21 cellular contexts compared by ENCODE assay signal in genomic region chr9:136926749-136927148, GRCh38. TPM values are rescaled to one million over a fixed set of nuclear protein-coding genes. Genes with fewer than 3 reads are reported as not detected.
"Had no signal": no experiment of that assay in that cellular context is flagged by ENCODE, and none has a peak within 500 bp of the region (broad histone marks: within the 10 kb centered on the region; RNA-seq: fewer than 3 reads in every experiment).

No MANE protein-coding gene starts in this region.

- H3K4me1 ChIP-seq: prostate gland had no signal

- H3K9me3 ChIP-seq: esophagus muscularis mucosa, mucosa of descending colon, prostate gland, right atrium auricular region, SK-N-SH, spleen, transverse colon, vagina had no signal

- H3K27ac Mint-ChIP-seq: activated naive CD8-positive, alpha-beta T cell; activated T-helper 1 cell treated with anti-CD3 and anti-CD28 coated beads, Interleukin-12 subunit alpha, Interleukin-12 subunit beta, Interleukin-2, Interleukin-4 antibody, amounts not matched to agents 30 ng/mL and 10 ng/mL and 1 ng/mL, durations not matched to agents 14 hours and 24 hours and 36 hours had no signal

- H3K4me3 Mint-ChIP-seq: activated naive CD8-positive, alpha-beta T cell; activated T-helper 1 cell treated with anti-CD3 and anti-CD28 coated beads, Interleukin-12 subunit alpha, Interleukin-12 subunit beta, Interleukin-2, Interleukin-4 antibody, amounts not matched to agents 30 ng/mL and 10 ng/mL and 1 ng/mL, durations not matched to agents 14 hours and 24 hours and 36 hours; stimulated activated naive CD8-positive, alpha-beta T cell treated with anti-CD3 and anti-CD28 coated beads, Interleukin-15, amount 100 ng/mL, for 72 hours had no signal

- H3K9ac ChIP-seq: SK-N-SH had no signal

- H3K27me3 Mint-ChIP-seq: activated naive CD8-positive, alpha-beta T cell; stimulated activated naive CD8-positive, alpha-beta T cell treated with anti-CD3 and anti-CD28 coated beads, Interleukin-15, amount 100 ng/mL, for 72 hours had no signal

- H3K4me2 ChIP-seq: SK-N-SH had no signal

- DNase-seq: activated CD4-positive, alpha-beta T cell treated with anti-CD3 and anti-CD28 coated beads, Interleukin-2, amount 50 U/mL, for 48 hours; activated gamma-delta T cell treated with Interleukin-2 at 50 U/mL for 16 hours; central memory CD4-positive, alpha-beta T cell; effector memory CD4-positive, alpha-beta T cell; left cardiac atrium; mesenchymal stem cell; mucosa of descending colon; SK-N-SH; spleen; stimulated activated CD4-positive, alpha-beta T cell treated with anti-CD3 and anti-CD28 coated beads, Interleukin-4, amount 100 ng/mL, for 24 hours; stimulated activated naive CD8-positive, alpha-beta T cell treated with anti-CD3 and anti-CD28 coated beads, Interleukin-15, amount 100 ng/mL, for 72 hours; transverse colon had no signal

- H3K27ac ChIP-seq: esophagus muscularis mucosa, prostate gland, transverse colon, vagina had no signal

- H3K9me3 Mint-ChIP-seq: activated T-helper 1 cell treated with anti-CD3 and anti-CD28 coated beads, Interleukin-12 subunit alpha, Interleukin-12 subunit beta, Interleukin-2, Interleukin-4 antibody, amounts not matched to agents 30 ng/mL and 10 ng/mL and 1 ng/mL, durations not matched to agents 14 hours and 24 hours and 36 hours; stimulated activated naive CD8-positive, alpha-beta T cell treated with anti-CD3 and anti-CD28 coated beads, Interleukin-15, amount 100 ng/mL, for 72 hours had no signal

- H3K4me3 ChIP-seq: esophagus muscularis mucosa, mucosa of descending colon, prostate gland, right atrium auricular region, spleen, transverse colon, vagina had no signal

- H3K36me3 ChIP-seq: transverse colon had no signal

- H3K27me3 ChIP-seq: esophagus muscularis mucosa, right atrium auricular region, spleen, transverse colon, vagina had no signal

- H3K36me3 Mint-ChIP-seq: activated naive CD8-positive, alpha-beta T cell had no signal

- ATAC-seq: left cardiac atrium had no signal

- H3K9me2 ChIP-seq: SK-N-SH had no signal

RNA-seq across cellular contexts. Expression of gene C8G, which starts 18.3 kb away (rescaled TPM):
- total RNA-seq: esophagus muscularis mucosa, frontal cortex, prostate gland, right atrium auricular region, vagina had no signal

RNA-seq across cellular contexts. Expression of gene LCN12, which starts 25.3 kb away (rescaled TPM):
- total RNA-seq: astrocyte, dermis microvascular lymphatic vessel endothelial cell, esophagus muscularis mucosa, frontal cortex, vagina had no signal

RNA-seq across cellular contexts. Expression of gene PTGDS, which starts 50.6 kb away (rescaled TPM):
- polyA plus RNA-seq: SK-N-SH had no signal
